Comparison of ENCODE assay signal across 23 cellular contexts in the genomic region with DNA sequence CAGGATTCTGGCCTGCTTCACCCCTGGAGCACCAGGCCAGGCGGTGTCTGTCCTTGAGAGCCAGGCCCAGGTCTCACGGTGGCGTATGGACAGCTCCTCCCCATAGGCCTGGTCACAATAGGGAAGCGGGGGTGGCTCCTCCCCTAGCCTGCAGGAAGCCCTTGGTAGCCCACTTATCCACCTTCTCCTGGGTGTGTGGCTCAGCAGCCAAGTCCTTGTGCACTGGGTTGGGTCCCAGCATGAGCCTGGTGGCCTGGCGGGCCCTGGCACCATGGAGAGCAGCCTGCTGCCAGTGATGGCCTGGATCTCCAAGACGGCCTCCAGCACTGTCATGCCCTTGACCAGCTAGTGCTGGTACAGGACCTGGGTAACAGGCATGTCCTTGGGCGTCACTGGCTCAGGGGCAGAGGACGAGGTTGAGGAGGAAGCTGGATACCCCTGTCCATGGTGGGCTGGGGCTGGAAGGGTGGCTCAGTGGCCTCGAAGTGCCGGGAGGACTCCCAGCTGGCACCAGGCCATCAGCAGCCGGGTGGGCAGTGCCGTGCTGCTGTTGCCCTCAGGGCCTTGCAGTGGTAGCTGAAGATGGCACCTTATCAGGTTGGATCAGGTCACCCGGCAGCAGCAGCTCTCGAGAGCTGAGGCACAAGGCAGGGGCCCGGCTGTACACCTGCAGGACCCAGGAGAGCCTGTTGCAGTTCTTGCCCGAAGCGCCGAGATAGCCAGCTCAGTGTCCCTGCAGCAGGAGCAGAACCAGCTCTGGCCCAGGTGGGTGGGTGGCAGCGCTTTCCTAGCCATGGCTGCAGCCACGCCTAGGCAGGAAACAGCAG. TPM values are rescaled to one million over a fixed set of nuclear protein-coding genes. Genes with fewer than 3 reads are reported as not detected.
DNase-seq lines count a peak whose midpoint lies in the region; ATAC-seq and TF ChIP-seq lines count a peak whose summit lies in the region.
"Had no signal": no experiment of that assay in that cellular context is flagged by ENCODE, and none has a peak within 500 bp of the region (broad histone marks: within the 10 kb centered on the region; RNA-seq: fewer than 3 reads in every experiment).

No MANE protein-coding gene starts in this region.

- H3K4me3 ChIP-seq in SK-N-SH (ENCODE audit: low read depth in 2 of 2, low read length in 1 of 2), result no peak overlapping the region
- no peak overlapping the region for H3K4me3 ChIP-seq in Karpas-422 (ENCODE audit: low read length)
- H3K4me3 ChIP-seq: lower lobe of right lung had no signal

- H3K4me2 ChIP-seq in SK-N-SH, result no peak overlapping the region
- H3K4me2 ChIP-seq in Karpas-422 (ENCODE audit: low read depth, low read length, poor library complexity, severe bottlenecking), result no peak overlapping the region

- TF ChIP-seq CTCF in SK-N-SH (IDR thresholded peaks at IDR 0.05), result no peak
- TF ChIP-seq CTCF in neural crest cell (conservative IDR thresholded peaks at IDR 0.05), result no peak

- ATAC-seq in SK-N-SH treated with all-trans-retinoic acid at 6 μM for 48 hours, result no peak
- ATAC-seq: lower lobe of right lung had no signal

- peak overlapping the region; percentile 34 for H3K4me3 Mint-ChIP-seq in neural crest cell
- H3K4me3 Mint-ChIP-seq: HFFc6 had no signal

- H3K27me3 Mint-ChIP-seq in neural crest cell (ENCODE audit: low read depth), result peaks cover 13% of the 10 kb centered on the region

- CTCF ChIA-PET in SK-N-SH (lab: Yijun Ruan, JAX), result interaction anchor here (0.5 to 2.7 kb wide), 6 partner anchors 14 to 129 kb away, joined by 3 to 14 read pairs (median 6); no protein-coding TSS in a partner anchor

- peaks cover 30% of the 10 kb centered on the region for H3K4me1 Mint-ChIP-seq in neural crest cell

- H3K9me3 ChIP-seq in SK-N-SH (no peaks in the 10 kb centered on the region), Karpas-422 (ENCODE audit: low read length) (no peaks in the 10 kb centered on the region)
- H3K9me3 ChIP-seq: lower lobe of right lung had no signal

- H3K4me1 ChIP-seq in SK-N-SH (ENCODE audit: control insufficient read depth in 1 of 2, insufficient read depth in 2 of 2, low read depth in 1 of 2, low read length in 1 of 2) (peaks cover 7% of the 10 kb centered on the region in 2 experiments; a peak in 2 of 4 replicates), Karpas-422 (ENCODE audit: low read length) (peaks cover 20% of the 10 kb centered on the region)

- no peaks in the 10 kb centered on the region for H3K9me2 ChIP-seq in SK-N-SH
- H3K9me2 ChIP-seq in Karpas-422 (replicated peaks; ENCODE audit: insufficient read depth, low read length), result no peaks in the 10 kb centered on the region

- no peak for TF ChIP-seq EP300 in SK-N-SH (IDR thresholded peaks at IDR 0.05; ENCODE audit: borderline replicate concordance in 1 of 2, low read depth in 1 of 2, low read length in 1 of 2)

- POLR2A ChIA-PET in SK-N-SH (lab: Yijun Ruan, JAX), result no interaction called here

- peaks cover 14 to 35% of the 10 kb centered on the region in 2 experiments for H3K36me3 ChIP-seq in SK-N-SH (replicated peaks in 1 of 2; ENCODE audit: control insufficient read depth in 1 of 2, insufficient read depth in 2 of 2, low read length in 1 of 2)
- peaks cover 59% of the 10 kb centered on the region for H3K36me3 ChIP-seq in Karpas-422 (ENCODE audit: insufficient read depth, low read length)

- H3K27ac ChIP-seq in SK-N-SH (ENCODE audit: low read depth in 2 of 2, low read length in 1 of 2) (no peak overlapping the region), Karpas-422 (ENCODE audit: low read length) (no peak overlapping the region)
- H3K27ac ChIP-seq: lower lobe of right lung had no signal

- H3K9ac ChIP-seq in SK-N-SH (no peak overlapping the region), Karpas-422 (ENCODE audit: low read length) (no peak overlapping the region)

- no peak overlapping the region for H3K27ac Mint-ChIP-seq in neural crest cell (ENCODE audit: unreplicated experiment)
- H3K27ac Mint-ChIP-seq: HFFc6 had no signal

- H3K36me3 Mint-ChIP-seq in neural crest cell (ENCODE audit: low read depth), result peaks cover 18% of the 10 kb centered on the region

- 84% methylated on average over 4 of the region's 20 CpGs for WGBS in SK-N-SH (ENCODE audit: low lambda C conversion rate)

- peaks cover 4% of the 10 kb centered on the region for H3F3A ChIP-seq in SK-N-SH (replicated peaks; ENCODE audit: insufficient read depth)

- TF ChIP-seq RAD21 in SK-N-SH (IDR thresholded peaks at IDR 0.05; ENCODE audit: low read length), result no peak

- H2AFZ ChIP-seq in SK-N-SH (ENCODE audit: low read depth) (no peak overlapping the region), Karpas-422 (ENCODE audit: low read length) (no peak overlapping the region)

- H3K9me3 Mint-ChIP-seq in neural crest cell, result no peaks in the 10 kb centered on the region
- H3K9me3 Mint-ChIP-seq: HFFc6 had no signal

- DNase-seq in SK-N-SH (peak; percentile 28), Karpas-422 (peak; percentile 62), neural crest cell (ENCODE audit: low read depth, low spot score) (no peak), medulla oblongata (ENCODE audit: extremely low spot score) (no peak), NCI-H510A (lab: John Stamatoyannopoulos, UW) (no peak)
- DNase-seq: activated CD4-positive, alpha-beta T cell treated with anti-CD3 and anti-CD28 coated beads for 48 hours; activated effector memory CD4-positive, alpha-beta T cell treated with anti-CD3 and anti-CD28 coated beads, Interleukin-2, amount 50 U/mL, for 16 hours; C1 segment of cervical spinal cord; erythroblast; foreskin melanocyte; HFFc6; hypothalamus; islet precursor cell; lower lobe of right lung; NCI-H1048; NCI-H2081 treated with DMSO at 0.1 percent for 48 hours; NCI-H524; occipital lobe; stimulated activated CD4-positive, alpha-beta T cell treated with anti-CD3 and anti-CD28 coated beads, Interleukin-12 subunit alpha, Interleukin-12 subunit beta, amount 100 ng/mL, for 4 hours; stimulated activated CD8-positive, alpha-beta memory T cell treated with anti-CD3 and anti-CD28 coated beads, Interleukin-4, amount 100 ng/mL, for 48 hours; SW 1271 had no signal

- H3K79me2 ChIP-seq in SK-N-SH (ENCODE audit: insufficient read depth) (peaks cover 35% of the 10 kb centered on the region), Karpas-422 (ENCODE audit: low read length) (peaks cover 21% of the 10 kb centered on the region)

- H4K20me1 ChIP-seq in SK-N-SH (ENCODE audit: insufficient read depth) (peaks cover 72% of the 10 kb centered on the region), Karpas-422 (ENCODE audit: insufficient read depth, low read depth, low read length) (peaks cover 70% of the 10 kb centered on the region)

- H3K27me3 ChIP-seq in SK-N-SH (ENCODE audit: insufficient read depth) (no peaks in the 10 kb centered on the region), Karpas-422 (ENCODE audit: low read length) (no peaks in the 10 kb centered on the region)

TF ChIP-seq in SK-N-SH, 30 proteins besides CTCF, POLR2A, EP300 and RAD21 (continues in another document):
- TF ChIP-seq, protein P1, sequence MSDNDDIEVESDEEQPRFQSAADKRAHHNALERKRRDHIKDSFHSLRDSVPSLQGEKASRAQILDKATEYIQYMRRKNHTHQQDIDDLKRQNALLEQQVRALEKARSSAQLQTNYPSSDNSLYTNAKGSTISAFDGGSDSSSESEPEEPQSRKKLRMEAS (IDR thresholded peaks at IDR 0.05; ENCODE audit: low read depth), result no peak
- TF ChIP-seq POLR2AphosphoS5 (IDR thresholded peaks at IDR 0.05; ENCODE audit: low read depth, low read length) (peak; percentile 11; the same call in 1 of the 2 replicates), TAF1 (IDR thresholded peaks at IDR 0.05; ENCODE audit: borderline replicate concordance, low read depth, low read length) (no peak)

TF ChIP-seq in SK-N-SH treated with all-trans-retinoic acid at 6 μM for 48 hours, 23 proteins besides CTCF, POLR2A, EP300 and RAD21:
- no peak for TF ChIP-seq ZNF8 (CRISPR knock-in tag; IDR thresholded peaks at IDR 0.05)
- no peak for TF ChIP-seq ISL1 (CRISPR knock-in tag; IDR thresholded peaks at IDR 0.05)
- TF ChIP-seq PPARA (CRISPR knock-in tag; IDR thresholded peaks at IDR 0.05; ENCODE audit: borderline replicate concordance), result no peak
- no peak for TF ChIP-seq GLIS3 (CRISPR knock-in tag; IDR thresholded peaks at IDR 0.05)
TF ChIP-seq in SK-N-SH treated with all-trans-retinoic acid at 6 μM for 48 hours: peak in this region for 0.

RNA-seq across cellular contexts. Expression of a gene that starts 8.1 kb away (rescaled TPM):
- not detected in 2 replicates for polyA plus RNA-seq in SK-N-SH (2012; rRNA removed)
- not detected in 2 replicates for polyA plus RNA-seq in SK-N-SH (2012; cell fraction: cytosol; rRNA removed)
- not detected in 2 replicates for polyA plus RNA-seq in SK-N-SH (2012; cell fraction: nucleus; rRNA removed)
- not detected in 2 replicates for total RNA-seq in Karpas-422 (2014; rRNA removed; shearing (Covaris generic); ENCODE audit: low replicate concordance)
- not detected in 2 replicates for total RNA-seq in neural crest cell
- total RNA-seq: cardiac septum, HFFc6, lower lobe of right lung, occipital lobe had no signal

RNA-seq across cellular contexts. Expression of a gene that starts 25.3 kb away (rescaled TPM):
- polyA plus RNA-seq in SK-N-SH (2012; rRNA removed), result not detected in 2 replicates
- polyA plus RNA-seq in SK-N-SH (2012; cell fraction: cytosol; rRNA removed), result not detected in 2 replicates
- not detected in 2 replicates for polyA plus RNA-seq in SK-N-SH (2012; cell fraction: nucleus; rRNA removed)
- total RNA-seq in Karpas-422 (2014; rRNA removed; shearing (Covaris generic); ENCODE audit: low replicate concordance), result not detected in 2 replicates
- total RNA-seq in neural crest cell, result 0.44 TPM in 1 of 2 replicates, not detected in the other
- total RNA-seq: cardiac septum, HFFc6, occipital lobe had no signal

RNA-seq across cellular contexts. Expression of a gene that starts 28.1 kb away (rescaled TPM):
- polyA plus RNA-seq in SK-N-SH (2012; rRNA removed), result not detected in 2 replicates
- polyA plus RNA-seq in SK-N-SH (2012; cell fraction: cytosol; rRNA removed), result not detected in 2 replicates
- 0.07 TPM in 1 of 2 replicates, not detected in the other for polyA plus RNA-seq in SK-N-SH (2012; cell fraction: nucleus; rRNA removed)
- not detected in 2 replicates for total RNA-seq in Karpas-422 (2014; rRNA removed; shearing (Covaris generic); ENCODE audit: low replicate concordance)
- total RNA-seq in neural crest cell, result not detected in 2 replicates
- total RNA-seq: cardiac septum, HFFc6, lower lobe of right lung, occipital lobe had no signal

RNA-seq across cellular contexts. Expression of a gene that starts 35.0 kb away (rescaled TPM):
- polyA plus RNA-seq in SK-N-SH (2012; rRNA removed), result not detected in 2 replicates
- polyA plus RNA-seq in SK-N-SH (2012; cell fraction: cytosol; rRNA removed), result not detected in 2 replicates
- polyA plus RNA-seq in SK-N-SH (2012; cell fraction: nucleus; rRNA removed), result not detected in 2 replicates
- not detected in 2 replicates for total RNA-seq in Karpas-422 (2014; rRNA removed; shearing (Covaris generic); ENCODE audit: low replicate concordance)
- total RNA-seq in neural crest cell, result not detected in 2 replicates
- total RNA-seq: cardiac septum, HFFc6, lower lobe of right lung, occipital lobe had no signal

RNA-seq across cellular contexts. Expression of a gene that starts 56.4 kb away (rescaled TPM):
- polyA plus RNA-seq in SK-N-SH (2012; rRNA removed), result not detected in 2 replicates
- polyA plus RNA-seq in SK-N-SH (2012; cell fraction: cytosol; rRNA removed), result not detected in 2 replicates
- polyA plus RNA-seq in SK-N-SH (2012; cell fraction: nucleus; rRNA removed), result not detected in 2 replicates
- not detected in 2 replicates for total RNA-seq in Karpas-422 (2014; rRNA removed; shearing (Covaris generic); ENCODE audit: low replicate concordance)
- total RNA-seq in neural crest cell, result not detected in 2 replicates
- total RNA-seq: cardiac septum, HFFc6, lower lobe of right lung, occipital lobe had no signal

Comparison
In these comparisons a context has a peak if more than half of its experiments do, and no peak if none do; other contexts are left out.
1. DNase-seq: peak in SK-N-SH (single experiment) and Karpas-422 (single experiment); none in neural crest cell (single experiment), medulla oblongata (single experiment) and NCI-H510A (single experiment).